In genomic region chr2:26585966-26586365, GRCh38 we compare ENCODE assay signal across 1 cellular context.
TF ChIP-seq lines count a peak whose summit lies in the region.

No MANE protein-coding gene starts in this region.

TF ChIP-seq in HepG2, 621 proteins besides CTCF, POLR2A, EP300 and RAD21 (continued from another document):
- TF ChIP-seq HNRNPLL (IDR thresholded peaks at IDR 0.05; ENCODE audit: low read depth, low read length, poor library complexity, severe bottlenecking) (no peak), NCOA2 (CRISPR knock-in tag; IDR thresholded peaks at IDR 0.05) (no peak), ARNT2 (CRISPR knock-in tag; IDR thresholded peaks at IDR 0.05; ENCODE audit: low read depth) (no peak), ONECUT2 (CRISPR knock-in tag; IDR thresholded peaks at IDR 0.05) (no peak), REPIN1 (CRISPR knock-in tag; IDR thresholded peaks at IDR 0.05; ENCODE audit: borderline replicate concordance, low read depth) (no peak), SNRNP70 (IDR thresholded peaks at IDR 0.05; ENCODE audit: low read depth, low read length) (no peak), ZNF180 (CRISPR knock-in tag; IDR thresholded peaks at IDR 0.05; ENCODE audit: borderline replicate concordance, low read depth) (no peak), HNF1A (IDR thresholded peaks at IDR 0.05; ENCODE audit: low read depth) (no peak), HNF1A (CRISPR knock-in tag; IDR thresholded peaks at IDR 0.05; ENCODE audit: borderline replicate concordance) (no peak), ZBTB10 (CRISPR knock-in tag; IDR thresholded peaks at IDR 0.05; ENCODE audit: borderline replicate concordance) (no peak)
